In genomic region chr6:100101656-100102055, GRCh38 we compare ENCODE assay signal across 22 cellular contexts.
A peak's percentile ranks its signal among the peaks of the same experiment; 100 is the strongest.
DNase-seq lines count a peak whose midpoint lies in the region; ATAC-seq and TF ChIP-seq lines count a peak whose summit lies in the region.
"Had no signal": no experiment of that assay in that cellular context is flagged by ENCODE, and none has a peak within 500 bp of the region (broad histone marks: within the 10 kb centered on the region; RNA-seq: fewer than 3 reads in every experiment).

No MANE protein-coding gene starts in this region.

- H3K27ac ChIP-seq in PC-3 (ENCODE audit: low read length): peak overlapping the region; percentile 54
- H3K27ac ChIP-seq: Peyer's patch had no signal

- no peaks in the 10 kb centered on the region for H3K9me3 Mint-ChIP-seq in stimulated activated effector memory CD8-positive, alpha-beta T cell treated with anti-CD3 and anti-CD28 coated beads, Interleukin-12 subunit alpha, Interleukin-12 subunit beta, amount 100 ng/mL, for 72 hours
- H3K9me3 Mint-ChIP-seq: CD4-positive, alpha-beta memory T cell had no signal

- H3K4me1 ChIP-seq in PC-3 (ENCODE audit: insufficient read depth, low read length): peaks cover 23% of the 10 kb centered on the region
- H3K4me1 ChIP-seq: Peyer's patch had no signal

- ATAC-seq in PC-3: peak; percentile 88
- ATAC-seq in stimulated activated effector memory CD8-positive, alpha-beta T cell treated with anti-CD3 and anti-CD28 coated beads, Interleukin-12 subunit alpha, Interleukin-12 subunit beta, amount 100 ng/mL, for 72 hours: peak; percentile 55
- ATAC-seq: SK-N-SH treated with all-trans-retinoic acid at 6 μM for 48 hours had no signal

- H3K9ac ChIP-seq in PC-3 (ENCODE audit: low read length): no peak overlapping the region

- H3K4me3 Mint-ChIP-seq in stimulated activated effector memory CD8-positive, alpha-beta T cell treated with anti-CD3 and anti-CD28 coated beads, Interleukin-12 subunit alpha, Interleukin-12 subunit beta, amount 100 ng/mL, for 72 hours: no peak overlapping the region
- H3K4me3 Mint-ChIP-seq: CD4-positive, alpha-beta memory T cell had no signal

- no peak overlapping the region for H2AFZ ChIP-seq in PC-3 (ENCODE audit: low read length)

- DNase-seq in HCEC 1CT (peak; percentile 57), PC-3 (peak; percentile 77), dedifferentiated amniotic fluid mesenchymal stem cell (ENCODE audit: extremely low spot score) (peak; percentile 60), GM19240 (ENCODE audit: insufficient read length, low spot score) (no peak), NCI-H446 treated with DMSO at 0.1 percent for 48 hours (lab: John Stamatoyannopoulos, UW) (no peak), LoVo (ENCODE audit: low spot score) (no peak), cortex of kidney (lab: John Stamatoyannopoulos, UW) (no peak)
- DNase-seq in stimulated activated effector memory CD8-positive, alpha-beta T cell treated with anti-CD3 and anti-CD28 coated beads, Interleukin-12 subunit alpha, Interleukin-12 subunit beta, amount 100 ng/mL, for 72 hours (ENCODE audit: low spot score in 2 of 2): no peak
- DNase-seq: C1 segment of cervical spinal cord; CD4-positive, alpha-beta memory T cell; COR-L47; DMS53; GF-D8; Karpas-422; MV-4-11; NCI-H1105; NCI-H1436 treated with DMSO at 0.1 percent for 48 hours; NCI-H187 treated with DMSO at 0.1 percent for 48 hours; NCI-H526 treated with DMSO at 0.1 percent for 48 hours; Peyer's patch; SIG-M5 had no signal

- no peak for TF ChIP-seq CTCF in PC-3 (conservative IDR thresholded peaks at IDR 0.05; ENCODE audit: low read depth, low read length)

- H3K9me3 ChIP-seq in PC-3 (ENCODE audit: low read length): no peaks in the 10 kb centered on the region
- H3K9me3 ChIP-seq: Peyer's patch had no signal

- no peaks in the 10 kb centered on the region for H4K20me1 ChIP-seq in PC-3 (ENCODE audit: low read length)

- no peak overlapping the region for H3K4me3 ChIP-seq in PC-3 (ENCODE audit: low read length)
- H3K4me3 ChIP-seq: Peyer's patch had no signal

- H3K4me2 ChIP-seq in PC-3 (ENCODE audit: low read length): peak overlapping the region; percentile 72

- H3K4me1 Mint-ChIP-seq in stimulated activated effector memory CD8-positive, alpha-beta T cell treated with anti-CD3 and anti-CD28 coated beads, Interleukin-12 subunit alpha, Interleukin-12 subunit beta, amount 100 ng/mL, for 72 hours: no peaks in the 10 kb centered on the region
- H3K4me1 Mint-ChIP-seq: CD4-positive, alpha-beta memory T cell had no signal

- H3K79me2 ChIP-seq in PC-3 (ENCODE audit: low read length): no peaks in the 10 kb centered on the region

- H3K9me2 ChIP-seq in PC-3 (replicated peaks; ENCODE audit: low read length): no peaks in the 10 kb centered on the region

- intact Hi-C loops in PC-3 (cut with micrococcal nuclease): loop anchor here (1.0 kb wide), 1 partner anchor 13 kb away; no protein-coding TSS in a partner anchor

- POLR2A ChIA-PET in PC-3 (lab: Charles Lee; ENCODE audit: unreplicated experiment): interaction anchor here (0.6 kb wide), 1 partner anchor 100 kb away, joined by 4 read pairs; no protein-coding TSS in a partner anchor

- CTCF ChIA-PET in PC-3 (lab: Charles Lee): interaction anchor here (0.7 to 3.0 kb wide), 4 partner anchors 99 to 562 kb away, joined by 3 to 13 read pairs (median 7); no protein-coding TSS in a partner anchor

- H3K27me3 ChIP-seq in PC-3 (ENCODE audit: low read length): no peaks in the 10 kb centered on the region
- H3K27me3 ChIP-seq: Peyer's patch had no signal

- H3K27ac Mint-ChIP-seq in stimulated activated effector memory CD8-positive, alpha-beta T cell treated with anti-CD3 and anti-CD28 coated beads, Interleukin-12 subunit alpha, Interleukin-12 subunit beta, amount 100 ng/mL, for 72 hours: no peak overlapping the region
- H3K27ac Mint-ChIP-seq: CD4-positive, alpha-beta memory T cell had no signal

- no peaks in the 10 kb centered on the region for H3K36me3 Mint-ChIP-seq in stimulated activated effector memory CD8-positive, alpha-beta T cell treated with anti-CD3 and anti-CD28 coated beads, Interleukin-12 subunit alpha, Interleukin-12 subunit beta, amount 100 ng/mL, for 72 hours
- H3K36me3 Mint-ChIP-seq: CD4-positive, alpha-beta memory T cell had no signal

- BruUV-seq in PC-3 (replicated peaks; lab: Mats Ljungman, UMichigan): no TSS peak

- no peaks in the 10 kb centered on the region; the same call in 1 of the 2 replicates for H3K36me3 ChIP-seq in PC-3 (ENCODE audit: low read depth, low read length)
- H3K36me3 ChIP-seq: Peyer's patch had no signal

- H3F3A ChIP-seq in PC-3 (ENCODE audit: low read length, unreplicated experiment): peaks cover 4% of the 10 kb centered on the region

Comparison
In these comparisons a context has a peak if more than half of its experiments do, and no peak if none do; other contexts are left out.
1. DNase-seq: peak in HCEC 1CT (single experiment), PC-3 (single experiment) and dedifferentiated amniotic fluid mesenchymal stem cell (single experiment); none in stimulated activated effector memory CD8-positive, alpha-beta T cell treated with anti-CD3 and anti-CD28 coated beads, Interleukin-12 subunit alpha, Interleukin-12 subunit beta, amount 100 ng/mL, for 72 hours (0 of 2), GM19240 (single experiment), NCI-H446 treated with DMSO at 0.1 percent for 48 hours (single experiment), LoVo (single experiment) and cortex of kidney (single experiment).